ENCODE assay signal across 23 cellular contexts in the genomic region with DNA sequence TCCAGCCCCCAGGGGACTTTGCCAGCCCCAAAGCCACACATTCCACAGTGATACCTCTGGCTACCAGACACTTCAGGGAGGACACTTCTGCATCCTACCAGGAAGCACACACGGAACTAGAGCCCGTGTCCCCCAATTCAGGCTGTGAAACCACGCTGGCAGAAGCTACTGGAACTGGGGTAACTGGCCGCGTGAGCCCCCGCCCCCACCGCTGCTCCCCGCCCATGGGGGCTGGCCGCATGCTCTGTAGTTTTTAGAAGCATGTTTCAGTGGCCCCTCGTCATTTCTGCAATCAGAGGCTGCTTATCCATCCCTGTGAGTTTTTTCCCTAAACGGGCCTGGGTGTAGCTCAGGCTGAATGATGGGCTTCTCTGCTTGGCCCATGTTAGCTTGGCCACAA.
"Had no signal": no experiment of that assay in that cellular context is flagged by ENCODE, and none has a peak within 500 bp of the region (broad histone marks: within the 10 kb centered on the region; RNA-seq: fewer than 3 reads in every experiment).

No MANE protein-coding gene starts in this region.

- H3K4me3 ChIP-seq: colonic mucosa, coronary artery, dorsolateral prefrontal cortex, esophagus muscularis mucosa, esophagus squamous epithelium, gastrocnemius medialis, gastroesophageal sphincter, heart left ventricle, heart right ventricle had no signal

- H3K27ac ChIP-seq: colonic mucosa, coronary artery, epithelial cell of prostate, esophagus muscularis mucosa, esophagus squamous epithelium, foreskin keratinocyte, gastrocnemius medialis, gastroesophageal sphincter, heart left ventricle, heart right ventricle had no signal

- H3K9me3 ChIP-seq: colonic mucosa, esophagus muscularis mucosa, esophagus squamous epithelium, gastrocnemius medialis, gastroesophageal sphincter, heart left ventricle, heart right ventricle had no signal

- DNase-seq: colonic mucosa; cortex of kidney; dermis blood vessel endothelial cell; dorsolateral prefrontal cortex; effector CD4-positive, alpha-beta T cell; effector CD8-positive, alpha-beta T cell; effector memory CD4-positive, alpha-beta T cell; effector memory CD8-positive, alpha-beta T cell; erythroblast; esophagus squamous epithelium; foreskin fibroblast; foreskin keratinocyte; foreskin melanocyte; gastrocnemius medialis; glutamatergic neuron; head of caudate nucleus; heart left ventricle; heart right ventricle had no signal

- H3K4me1 ChIP-seq: colonic mucosa, esophagus squamous epithelium, foreskin keratinocyte had no signal

- ATAC-seq: effector memory CD8-positive, alpha-beta T cell; esophagus mucosa; foreskin keratinocyte; gastrocnemius medialis; gastroesophageal sphincter; heart left ventricle; heart right ventricle had no signal

- H3K36me3 ChIP-seq: colonic mucosa, gastrocnemius medialis had no signal

- H3K27me3 ChIP-seq: colonic mucosa, dorsolateral prefrontal cortex, esophagus muscularis mucosa, esophagus squamous epithelium, gastrocnemius medialis, gastroesophageal sphincter, heart left ventricle, heart right ventricle had no signal
